In the genomic region with DNA sequence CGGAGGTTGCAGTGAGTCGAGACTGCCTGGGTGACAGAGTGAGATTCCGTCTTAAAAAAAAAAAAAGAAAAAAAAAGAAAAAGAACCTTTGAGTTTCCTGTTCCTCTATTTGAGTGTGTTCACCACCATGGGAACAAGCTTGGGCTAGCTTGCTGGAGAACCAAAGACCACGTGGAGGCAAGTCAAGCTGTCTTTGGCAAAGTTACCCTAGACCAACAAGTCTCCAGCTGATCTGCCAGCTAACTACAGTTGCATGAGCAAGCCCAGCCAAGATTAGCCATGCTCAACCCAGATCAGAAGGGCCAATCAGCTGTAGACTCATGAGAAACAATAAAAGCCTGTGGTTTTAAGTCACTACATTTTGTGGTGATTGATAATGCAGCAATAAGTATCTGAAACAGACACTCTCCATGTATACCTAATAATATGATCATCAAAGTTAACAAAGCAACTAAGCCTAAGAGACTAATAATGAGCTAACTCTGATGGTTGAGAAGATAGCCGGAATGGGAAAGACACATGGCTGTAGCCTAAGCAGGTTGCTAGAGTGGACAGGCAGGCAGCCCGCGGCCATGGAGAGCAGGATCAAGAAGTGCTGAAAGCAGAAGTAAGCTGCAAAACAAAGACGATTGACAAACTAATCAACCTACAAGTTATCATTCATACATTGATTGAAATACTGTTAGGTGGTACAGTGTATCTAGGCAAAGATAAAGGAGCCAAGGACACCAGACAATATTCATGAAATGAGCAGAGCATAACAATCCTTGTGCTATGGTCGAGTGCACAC, we compare ENCODE assay signal across 21 cellular contexts. TPM values are rescaled to one million over a fixed set of nuclear protein-coding genes. Genes with fewer than 3 reads are reported as not detected.
A peak's percentile ranks its signal among the peaks of the same experiment; 100 is the strongest.
DNase-seq lines count a peak whose midpoint lies in the region; ATAC-seq and TF ChIP-seq lines count a peak whose summit lies in the region.
"Had no signal": no experiment of that assay in that cellular context is flagged by ENCODE, and none has a peak within 500 bp of the region (broad histone marks: within the 10 kb centered on the region; RNA-seq: fewer than 3 reads in every experiment).

No MANE protein-coding gene starts in this region.

- DNase-seq in CD14-positive monocyte (ENCODE audit: low spot score) = no peak
- peak; percentile 33 for DNase-seq in NCI-H526 treated with DMSO at 0.1 percent for 48 hours (lab: John Stamatoyannopoulos, UW)
- DNase-seq in SIG-M5 treated with dmso at 0.1 percent for 504 hours (lab: John Stamatoyannopoulos, UW; ENCODE audit: unreplicated experiment) = peak; percentile 56
- DNase-seq in HPDE6-E6E7 (ENCODE audit: extremely low spot score) = no peak
- DNase-seq in activated T-cell treated with anti-CD3 and anti-CD28 coated beads for 4 hours = no peak
- DNase-seq: 8988T; CD4-positive, CD25-positive, alpha-beta regulatory T cell; GF-D8; HFFc6; Karpas-422; NCI-H1105; NCI-H2081 treated with DMSO at 0.1 percent for 48 hours; NCI-H774 had no signal

- ATAC-seq in esophagus mucosa (peak; percentile 96), HG02970 (IDR thresholded peaks at IDR 0.05; ENCODE audit: low FRiP score, unreplicated experiment) (no peak), HG03095 (IDR thresholded peaks at IDR 0.05; ENCODE audit: unreplicated experiment) (no peak)
- ATAC-seq: Panc1 had no signal

- H3K9me3 Mint-ChIP-seq in CD14-positive monocyte = peaks cover 0 to 6% (median 0%) of the 10 kb centered on the region in 7 donors
- H3K9me3 Mint-ChIP-seq: CD4-positive, CD25-positive, alpha-beta regulatory T cell; HFFc6; IgD-negative memory B cell had no signal

- peaks cover 0 to 4% (median 3%) of the 10 kb centered on the region in 3 donors for H3K27me3 Mint-ChIP-seq in CD14-positive monocyte (ENCODE audit: low read depth in 3 of 3)
- H3K27me3 Mint-ChIP-seq: CD4-positive, CD25-positive, alpha-beta regulatory T cell had no signal

- peak overlapping the region; percentile 10 to 41 for H3K4me3 Mint-ChIP-seq in CD14-positive monocyte
- H3K4me3 Mint-ChIP-seq: CD4-positive, CD25-positive, alpha-beta regulatory T cell; HFFc6; IgD-negative memory B cell had no signal

- H3K4me1 Mint-ChIP-seq in CD14-positive monocyte = peaks cover 19% of the 10 kb centered on the region
- H3K4me1 Mint-ChIP-seq: CD4-positive, CD25-positive, alpha-beta regulatory T cell had no signal

- H3K36me3 Mint-ChIP-seq in CD14-positive monocyte = no peaks in the 10 kb centered on the region
- H3K36me3 Mint-ChIP-seq: CD4-positive, CD25-positive, alpha-beta regulatory T cell; IgD-negative memory B cell had no signal

- intact Hi-C loops in CD14-positive monocyte (cut with micrococcal nuclease) = no loop called here

- TF ChIP-seq CTCF in CD14-positive monocyte (IDR thresholded peaks at IDR 0.05) = no peak

- H3K27ac Mint-ChIP-seq in CD14-positive monocyte = peak overlapping the region in 4 of 7 donors; percentile 58 to 85 (median 76)
- H3K27ac Mint-ChIP-seq: CD4-positive, CD25-positive, alpha-beta regulatory T cell; HFFc6; IgD-negative memory B cell had no signal

RNA-seq across cellular contexts. Expression of a gene that starts 29.5 kb away (rescaled TPM):
- polyA plus RNA-seq in CD14-positive monocyte = not detected
- 0.52 TPM for total RNA-seq in esophagus mucosa
- total RNA-seq: CD4-positive, CD25-positive, alpha-beta regulatory T cell; HFFc6; MCF 10A; NCI-H460 had no signal
- polyA plus RNA-seq: AG04450; CD4-positive, CD25-positive, alpha-beta regulatory T cell; IgD-negative memory B cell had no signal

Comparison
In these comparisons a context has a peak if more than half of its experiments do, and no peak if none do; other contexts are left out.
1. DNase-seq: peak in NCI-H526 treated with DMSO at 0.1 percent for 48 hours (single experiment) and SIG-M5 treated with dmso at 0.1 percent for 504 hours (single experiment); none in CD14-positive monocyte (single experiment), HPDE6-E6E7 (single experiment) and activated T-cell treated with anti-CD3 and anti-CD28 coated beads for 4 hours (single experiment).